Comparison of ENCODE assay signal across 28 cellular contexts in the genomic region with DNA sequence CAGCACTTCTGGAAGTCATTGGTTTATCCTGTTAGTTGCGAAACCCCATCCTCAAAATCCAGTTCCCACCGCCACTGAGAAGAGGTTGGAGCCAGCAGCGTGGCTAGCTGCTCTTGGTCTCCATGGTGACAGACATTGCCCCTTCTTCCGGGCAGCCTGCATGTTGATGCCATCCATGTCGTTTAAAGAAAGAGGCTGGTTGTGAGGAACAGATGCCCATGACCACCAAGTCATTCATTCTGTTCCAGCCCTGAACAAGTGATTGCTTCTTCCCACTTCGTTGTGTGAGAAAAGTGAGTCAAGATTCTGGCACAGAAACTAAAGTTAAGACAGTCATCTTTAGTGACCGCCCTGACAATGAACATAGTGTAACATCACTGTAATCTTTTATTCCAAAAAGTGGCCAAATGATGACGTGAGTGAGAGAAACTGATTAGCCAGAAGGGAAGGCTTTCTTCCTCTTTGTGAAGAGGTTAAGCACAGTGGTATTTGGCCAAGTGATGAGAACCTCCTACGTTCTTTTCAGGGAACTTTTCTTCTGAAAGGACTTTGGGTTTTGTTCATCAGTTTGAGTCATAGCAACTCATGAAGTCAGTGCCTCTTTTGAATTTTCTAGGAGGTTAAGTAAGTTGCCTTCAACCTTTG.
DNase-seq lines count a peak whose midpoint lies in the region; ATAC-seq, FAIRE-seq and TF ChIP-seq lines count a peak whose summit lies in the region.
"Had no signal": no experiment of that assay in that cellular context is flagged by ENCODE, and none has a peak within 500 bp of the region (broad histone marks: within the 10 kb centered on the region; RNA-seq: fewer than 3 reads in every experiment).

No MANE protein-coding gene starts in this region.

- H3K4me3 ChIP-seq in GM12878, result no peak overlapping the region
- H3K4me3 ChIP-seq: adrenal gland, colonic mucosa, gastrocnemius medialis, sigmoid colon, suprapubic skin had no signal

- in situ Hi-C loops in GM12878 (cut with MboI), result no loop called here

- TF ChIP-seq EP300 in GM12878 (IDR thresholded peaks at IDR 0.05; ENCODE audit: borderline replicate concordance in 1 of 2, control insufficient read depth in 1 of 2, low read depth in 2 of 2, low read length in 2 of 2), result no peak

- no peaks in the 10 kb centered on the region for H4K20me1 ChIP-seq in GM12878 (ENCODE audit: control insufficient read depth, insufficient read depth)

- BruUV-seq in GM12878 (replicated peaks; lab: Mats Ljungman, UMichigan), result no TSS peak

- no peak overlapping the region for H3K27ac ChIP-seq in GM12878 (ENCODE audit: control insufficient read depth, insufficient read depth)
- H3K27ac ChIP-seq: adrenal gland, colonic mucosa, gastrocnemius medialis, sigmoid colon, suprapubic skin had no signal

- H3K36me3 Mint-ChIP-seq in activated T-cell treated with anti-CD3 and anti-CD28 coated beads, Interleukin-2, amount 50 U/mL, for 72 hours (ENCODE audit: insufficient read depth in 2 of 2), result peaks cover 2 to 4% of the 10 kb centered on the region in 2 donors
- no peaks in the 10 kb centered on the region for H3K36me3 Mint-ChIP-seq in T-cell

- H3K27me3 Mint-ChIP-seq in activated T-cell treated with anti-CD3 and anti-CD28 coated beads, Interleukin-2, amount 50 U/mL, for 72 hours (ENCODE audit: low read depth), result peaks cover 7% of the 10 kb centered on the region
- H3K27me3 Mint-ChIP-seq in T-cell, result peaks cover 2 to 3% of the 10 kb centered on the region in 2 donors
- H3K27me3 Mint-ChIP-seq: T-helper 17 cell had no signal

- TF ChIP-seq RAD21 in GM12878 (IDR thresholded peaks at IDR 0.05; ENCODE audit: insufficient read depth, low read depth, low read length), result no peak

- H3K27ac Mint-ChIP-seq in activated T-cell treated with anti-CD3 and anti-CD28 coated beads, Interleukin-2, amount 50 U/mL, for 72 hours, result no peak overlapping the region
- H3K27ac Mint-ChIP-seq in T-cell, result no peak overlapping the region
- H3K27ac Mint-ChIP-seq: activated T-cell treated with anti-CD3 and anti-CD28 coated beads, Interleukin-2, amount 50 U/mL, for 24 hours; HFFc6; T-helper 17 cell had no signal

- SMC1A ChIA-PET in GM12878 (lab: Charles Lee; ENCODE audit: uncharacterized antibody, unreplicated experiment), result no interaction called here

- WGBS in GM12878 (ENCODE audit: insufficient coverage, insufficient replicate concordance, low lambda C conversion rate, missing lambda C conversion rate), result 1% methylated on average over 9 of the region's 9 CpGs

- ATAC-seq in activated T-cell treated with anti-CD3 and anti-CD28 coated beads, Interleukin-2, amount 50 U/mL, for 72 hours (replicated peaks in 1 of 2), result peak; percentile 36 to 72
- ATAC-seq in GM19463 (IDR thresholded peaks at IDR 0.05; ENCODE audit: unreplicated experiment) (peak; percentile 60), GM12878 (no peak), SK-N-SH treated with all-trans-retinoic acid at 6 μM for 48 hours (no peak), T-cell (replicated peaks in 1 of 4) (no peak)
- ATAC-seq: esophagus mucosa, gastrocnemius medialis, T-helper 17 cell had no signal

- no peak overlapping the region for H3K4me3 Mint-ChIP-seq in activated T-cell treated with anti-CD3 and anti-CD28 coated beads, Interleukin-2, amount 50 U/mL, for 72 hours
- no peak overlapping the region for H3K4me3 Mint-ChIP-seq in T-cell
- H3K4me3 Mint-ChIP-seq: activated T-cell treated with anti-CD3 and anti-CD28 coated beads, Interleukin-2, amount 50 U/mL, for 24 hours; HFFc6; neural crest cell; T-helper 17 cell had no signal

- intact Hi-C loops in GM12878 (cut with micrococcal nuclease; ENCODE audit: unreplicated experiment), result no loop called here

- H3K27me3 ChIP-seq in GM12878 (replicated peaks in 1 of 2; ENCODE audit: control insufficient read depth in 2 of 2, insufficient read depth in 2 of 2, low read length in 1 of 2), result no peaks in the 10 kb centered on the region
- H3K27me3 ChIP-seq: adrenal gland, colonic mucosa, gastrocnemius medialis, sigmoid colon, suprapubic skin had no signal

- TF ChIP-seq POLR2A in GM12878 (IDR thresholded peaks at IDR 0.05; ENCODE audit: low read depth, low read length), result no peak

- no peak overlapping the region for H3K4me2 ChIP-seq in GM12878 (ENCODE audit: control insufficient read depth, insufficient read depth)

- no peaks in the 10 kb centered on the region for H3K79me2 ChIP-seq in GM12878 (ENCODE audit: control insufficient read depth, insufficient read depth, low read length)

- no peak for TF ChIP-seq CTCF in GM12878 (IDR thresholded peaks at IDR 0.05 in 2 of 3, conservative IDR thresholded peaks at IDR 0.05 in 1 of 3; ENCODE audit: control insufficient read depth in 2 of 3, extremely low read depth in 1 of 3, insufficient read depth in 1 of 3, low read depth in 3 of 3, low read length in 3 of 3)

- no peak overlapping the region for H2AFZ ChIP-seq in GM12878 (ENCODE audit: control insufficient read depth, low read depth, low read length)

- FAIRE-seq in GM12878 (lab: Jason Lieb, UNC), result no peak
- FAIRE-seq: A204.1, RCC 7860 had no signal

- no peaks in the 10 kb centered on the region for H3K4me1 Mint-ChIP-seq in activated T-cell treated with anti-CD3 and anti-CD28 coated beads, Interleukin-2, amount 50 U/mL, for 72 hours (ENCODE audit: low read depth)
- no peaks in the 10 kb centered on the region for H3K4me1 Mint-ChIP-seq in T-cell
- H3K4me1 Mint-ChIP-seq: neural crest cell, T-helper 17 cell had no signal

- H3K4me1 ChIP-seq in GM12878 (ENCODE audit: control insufficient read depth, insufficient read depth, low read length), result no peaks in the 10 kb centered on the region
- H3K4me1 ChIP-seq: adrenal gland, Caco-2, colonic mucosa, gastrocnemius medialis, sigmoid colon, suprapubic skin had no signal

- H3K9me3 ChIP-seq in GM12878 (replicated peaks; ENCODE audit: control insufficient read depth, insufficient read depth, low read length), result no peaks in the 10 kb centered on the region; the same call in 2 of the 3 replicates
- H3K9me3 ChIP-seq: adrenal gland, Caco-2, colonic mucosa, gastrocnemius medialis, sigmoid colon, suprapubic skin had no signal

- no peak overlapping the region for H3K9ac ChIP-seq in GM12878 (ENCODE audit: control insufficient read depth, insufficient read depth, low read length)

- DNase-seq in activated T-cell treated with anti-CD3 and anti-CD28 coated beads, Interleukin-2, amount 50 U/mL, for 72 hours, result peak in 1 of 2 donors; percentile 10
- DNase-seq in activated T-cell treated with anti-CD3 and anti-CD28 coated beads for 4 hours (no peak), GM12878 (ENCODE audit: low read depth, low spot score) (no peak), pons (ENCODE audit: low spot score) (peak; percentile 50), NCI-H1694 treated with DMSO at 0.1 percent for 48 hours (lab: John Stamatoyannopoulos, UW) (no peak), T-cell (no peak)
- DNase-seq: activated CD8-positive, alpha-beta memory T cell treated with anti-CD3 and anti-CD28 coated beads for 24 hours; activated naive CD4-positive, alpha-beta T cell; activated T-cell treated with anti-CD3 and anti-CD28 coated beads, Interleukin-2, amount 50 U/mL, for 24 hours; adrenal gland; Caco-2; colonic mucosa; DMS79; gastrocnemius medialis; GF-D8; HFFc6; NCI-H146; NCI-H524 treated with DMSO at 0.1 percent for 48 hours; posterior cingulate gyrus; sigmoid colon; T-helper 17 cell had no signal

- POLR2A ChIA-PET in GM12878 (lab: Charles Lee), result no interaction called here
- POLR2A ChIA-PET in T-cell (lab: Charles Lee), result no interaction called here

- CTCF ChIA-PET in GM12878 (lab: Yijun Ruan, JAX) (no interaction called here), T-cell (lab: Charles Lee) (no interaction called here)

- RAD21 ChIA-PET in GM12878 (lab: Charles Lee; ENCODE audit: unreplicated experiment), result no interaction called here

- H3K9me3 Mint-ChIP-seq in activated T-cell treated with anti-CD3 and anti-CD28 coated beads, Interleukin-2, amount 50 U/mL, for 72 hours, result peaks cover 9% of the 10 kb centered on the region in 2 donors
- H3K9me3 Mint-ChIP-seq in T-cell, result peaks cover 0 to 10% (median 9%) of the 10 kb centered on the region in 3 donors

- H3K36me3 ChIP-seq in GM12878 (ENCODE audit: control insufficient read depth in 2 of 2, insufficient read depth in 2 of 2, low read length in 1 of 2), result no peaks in the 10 kb centered on the region
- H3K36me3 ChIP-seq: adrenal gland, colonic mucosa, gastrocnemius medialis, sigmoid colon, suprapubic skin had no signal

TF ChIP-seq in GM12878, 131 proteins besides CTCF, POLR2A, EP300 and RAD21:
- TF ChIP-seq BHLHE40 (IDR thresholded peaks at IDR 0.05; ENCODE audit: borderline replicate concordance in 1 of 2, low read depth in 2 of 2, low read length in 1 of 2), result no peak
- no peak for TF ChIP-seq GABPA (IDR thresholded peaks at IDR 0.05; ENCODE audit: low read depth)
- no peak for TF ChIP-seq ZNF217 (IDR thresholded peaks at IDR 0.05)
- peak; percentile 36; the same call in 1 of the 2 replicates for TF ChIP-seq JUNB (IDR thresholded peaks at IDR 0.05)
- TF ChIP-seq RUNX3 (IDR thresholded peaks at IDR 0.05; ENCODE audit: low read length), result peak; percentile 29; the same call in 1 of the 2 replicates
TF ChIP-seq in GM12878: peak in this region for 2.

TF ChIP-seq in SK-N-SH treated with all-trans-retinoic acid at 6 μM for 48 hours, 23 proteins besides CTCF, POLR2A, EP300 and RAD21 (continues in another document):
- no peak for TF ChIP-seq ZNF70 (CRISPR knock-in tag; IDR thresholded peaks at IDR 0.05)
- no peak for TF ChIP-seq ZFP3 (CRISPR knock-in tag; IDR thresholded peaks at IDR 0.05)
- no peak for TF ChIP-seq RARB (CRISPR knock-in tag; IDR thresholded peaks at IDR 0.05)
- no peak for TF ChIP-seq GLIS3 (CRISPR knock-in tag; IDR thresholded peaks at IDR 0.05)
- TF ChIP-seq ZFP30 (CRISPR knock-in tag; IDR thresholded peaks at IDR 0.05), result no peak
- TF ChIP-seq ZNF8 (CRISPR knock-in tag; IDR thresholded peaks at IDR 0.05), result no peak
- TF ChIP-seq, protein P1, sequence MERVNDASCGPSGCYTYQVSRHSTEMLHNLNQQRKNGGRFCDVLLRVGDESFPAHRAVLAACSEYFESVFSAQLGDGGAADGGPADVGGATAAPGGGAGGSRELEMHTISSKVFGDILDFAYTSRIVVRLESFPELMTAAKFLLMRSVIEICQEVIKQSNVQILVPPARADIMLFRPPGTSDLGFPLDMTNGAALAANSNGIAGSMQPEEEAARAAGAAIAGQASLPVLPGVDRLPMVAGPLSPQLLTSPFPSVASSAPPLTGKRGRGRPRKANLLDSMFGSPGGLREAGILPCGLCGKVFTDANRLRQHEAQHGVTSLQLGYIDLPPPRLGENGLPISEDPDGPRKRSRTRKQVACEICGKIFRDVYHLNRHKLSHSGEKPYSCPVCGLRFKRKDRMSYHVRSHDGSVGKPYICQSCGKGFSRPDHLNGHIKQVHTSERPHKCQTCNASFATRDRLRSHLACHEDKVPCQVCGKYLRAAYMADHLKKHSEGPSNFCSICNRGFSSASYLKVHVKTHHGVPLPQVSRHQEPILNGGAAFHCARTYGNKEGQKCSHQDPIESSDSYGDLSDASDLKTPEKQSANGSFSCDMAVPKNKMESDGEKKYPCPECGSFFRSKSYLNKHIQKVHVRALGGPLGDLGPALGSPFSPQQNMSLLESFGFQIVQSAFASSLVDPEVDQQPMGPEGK (CRISPR knock-in tag; IDR thresholded peaks at IDR 0.05; ENCODE audit: borderline replicate concordance), result no peak

Comparison
In these comparisons a context has a peak if more than half of its experiments do, and no peak if none do; other contexts are left out.
1. ATAC-seq: peak in activated T-cell treated with anti-CD3 and anti-CD28 coated beads, Interleukin-2, amount 50 U/mL, for 72 hours (2 of 2) and GM19463 (single experiment); none in GM12878 (single experiment), SK-N-SH treated with all-trans-retinoic acid at 6 μM for 48 hours (single experiment) and T-cell (0 of 4).